1 cellular context compared by ENCODE assay signal in the genomic region with DNA sequence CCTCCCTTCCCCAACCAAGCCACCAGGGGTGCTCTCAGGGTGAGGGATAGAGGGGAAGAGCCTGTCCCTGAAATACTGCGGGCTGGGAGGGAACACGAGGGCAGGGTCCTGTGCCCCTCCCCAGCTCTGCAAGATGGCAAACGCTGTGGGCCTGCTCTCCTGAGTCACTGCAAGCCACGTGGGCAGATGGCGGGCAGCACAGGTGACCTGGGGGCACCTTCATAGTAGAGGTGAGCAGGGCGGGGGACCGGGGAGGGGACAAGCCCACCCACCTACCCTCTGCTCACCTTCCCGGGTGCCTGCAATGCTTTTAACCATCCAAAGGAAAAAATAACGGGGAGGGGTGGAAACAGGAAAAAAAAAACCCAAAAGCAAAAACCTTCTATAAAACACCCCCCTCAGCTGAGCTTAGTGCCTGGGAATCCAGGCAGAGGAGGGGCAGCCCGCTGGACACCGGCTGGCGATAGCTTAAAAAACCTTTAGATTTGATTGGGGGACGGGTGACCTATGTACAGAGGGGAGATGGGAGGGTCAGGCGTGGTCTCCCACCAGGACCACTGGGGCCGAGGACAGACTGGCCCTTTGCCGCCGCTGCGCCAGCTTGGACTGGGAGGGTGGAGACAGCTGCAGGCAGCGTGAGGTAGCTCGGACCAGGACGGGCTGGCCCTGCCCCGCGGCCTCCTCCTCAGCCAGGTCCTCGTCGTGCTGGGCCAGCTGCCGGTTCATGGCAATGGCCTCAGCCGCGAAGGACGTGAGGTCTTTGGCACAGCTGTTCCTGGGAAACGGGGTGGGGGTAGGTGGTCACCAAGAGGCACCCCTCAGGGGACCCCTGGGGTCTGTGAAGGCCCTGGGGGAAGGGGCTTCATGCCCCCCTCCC.
A peak's percentile ranks its signal among the peaks of the same experiment; 100 is the strongest.
TF ChIP-seq lines count a peak whose summit lies in the region.

No MANE protein-coding gene starts in this region.

TF ChIP-seq in GM12878, 131 proteins besides CTCF, POLR2A, EP300 and RAD21 (continued from another document):
- TF ChIP-seq, protein P1, sequence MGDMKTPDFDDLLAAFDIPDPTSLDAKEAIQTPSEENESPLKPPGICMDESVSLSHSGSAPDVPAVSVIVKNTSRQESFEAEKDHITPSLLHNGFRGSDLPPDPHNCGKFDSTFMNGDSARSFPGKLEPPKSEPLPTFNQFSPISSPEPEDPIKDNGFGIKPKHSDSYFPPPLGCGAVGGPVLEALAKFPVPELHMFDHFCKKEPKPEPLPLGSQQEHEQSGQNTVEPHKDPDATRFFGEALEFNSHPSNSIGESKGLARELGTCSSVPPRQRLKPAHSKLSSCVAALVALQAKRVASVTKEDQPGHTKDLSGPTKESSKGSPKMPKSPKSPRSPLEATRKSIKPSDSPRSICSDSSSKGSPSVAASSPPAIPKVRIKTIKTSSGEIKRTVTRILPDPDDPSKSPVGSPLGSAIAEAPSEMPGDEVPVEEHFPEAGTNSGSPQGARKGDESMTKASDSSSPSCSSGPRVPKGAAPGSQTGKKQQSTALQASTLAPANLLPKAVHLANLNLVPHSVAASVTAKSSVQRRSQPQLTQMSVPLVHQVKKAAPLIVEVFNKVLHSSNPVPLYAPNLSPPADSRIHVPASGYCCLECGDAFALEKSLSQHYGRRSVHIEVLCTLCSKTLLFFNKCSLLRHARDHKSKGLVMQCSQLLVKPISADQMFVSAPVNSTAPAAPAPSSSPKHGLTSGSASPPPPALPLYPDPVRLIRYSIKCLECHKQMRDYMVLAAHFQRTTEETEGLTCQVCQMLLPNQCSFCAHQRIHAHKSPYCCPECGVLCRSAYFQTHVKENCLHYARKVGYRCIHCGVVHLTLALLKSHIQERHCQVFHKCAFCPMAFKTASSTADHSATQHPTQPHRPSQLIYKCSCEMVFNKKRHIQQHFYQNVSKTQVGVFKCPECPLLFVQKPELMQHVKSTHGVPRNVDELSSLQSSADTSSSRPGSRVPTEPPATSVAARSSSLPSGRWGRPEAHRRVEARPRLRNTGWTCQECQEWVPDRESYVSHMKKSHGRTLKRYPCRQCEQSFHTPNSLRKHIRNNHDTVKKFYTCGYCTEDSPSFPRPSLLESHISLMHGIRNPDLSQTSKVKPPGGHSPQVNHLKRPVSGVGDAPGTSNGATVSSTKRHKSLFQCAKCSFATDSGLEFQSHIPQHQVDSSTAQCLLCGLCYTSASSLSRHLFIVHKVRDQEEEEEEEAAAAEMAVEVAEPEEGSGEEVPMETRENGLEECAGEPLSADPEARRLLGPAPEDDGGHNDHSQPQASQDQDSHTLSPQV (IDR thresholded peaks at IDR 0.05), result no peak
- TF ChIP-seq YBX1 (IDR thresholded peaks at IDR 0.05) (no peak), EZH2 (IDR thresholded peaks at IDR 0.05; ENCODE audit: borderline replicate concordance, control insufficient read depth, low read depth, low read length) (no peak), POLR2AphosphoS2 (IDR thresholded peaks at IDR 0.05; ENCODE audit: low read depth, low read length) (peak; percentile 23; the same call in 1 of the 2 replicates), IKZF1 (conservative IDR thresholded peaks at IDR 0.05) (no peak)
- TF ChIP-seq, protein P2, sequence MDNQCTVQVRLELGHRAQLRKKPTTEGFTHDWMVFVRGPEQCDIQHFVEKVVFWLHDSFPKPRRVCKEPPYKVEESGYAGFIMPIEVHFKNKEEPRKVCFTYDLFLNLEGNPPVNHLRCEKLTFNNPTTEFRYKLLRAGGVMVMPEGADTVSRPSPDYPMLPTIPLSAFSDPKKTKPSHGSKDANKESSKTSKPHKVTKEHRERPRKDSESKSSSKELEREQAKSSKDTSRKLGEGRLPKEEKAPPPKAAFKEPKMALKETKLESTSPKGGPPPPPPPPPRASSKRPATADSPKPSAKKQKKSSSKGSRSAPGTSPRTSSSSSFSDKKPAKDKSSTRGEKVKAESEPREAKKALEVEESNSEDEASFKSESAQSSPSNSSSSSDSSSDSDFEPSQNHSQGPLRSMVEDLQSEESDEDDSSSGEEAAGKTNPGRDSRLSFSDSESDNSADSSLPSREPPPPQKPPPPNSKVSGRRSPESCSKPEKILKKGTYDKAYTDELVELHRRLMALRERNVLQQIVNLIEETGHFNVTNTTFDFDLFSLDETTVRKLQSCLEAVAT (IDR thresholded peaks at IDR 0.05), result no peak
